25 cellular contexts compared by ENCODE assay signal in the genomic region with DNA sequence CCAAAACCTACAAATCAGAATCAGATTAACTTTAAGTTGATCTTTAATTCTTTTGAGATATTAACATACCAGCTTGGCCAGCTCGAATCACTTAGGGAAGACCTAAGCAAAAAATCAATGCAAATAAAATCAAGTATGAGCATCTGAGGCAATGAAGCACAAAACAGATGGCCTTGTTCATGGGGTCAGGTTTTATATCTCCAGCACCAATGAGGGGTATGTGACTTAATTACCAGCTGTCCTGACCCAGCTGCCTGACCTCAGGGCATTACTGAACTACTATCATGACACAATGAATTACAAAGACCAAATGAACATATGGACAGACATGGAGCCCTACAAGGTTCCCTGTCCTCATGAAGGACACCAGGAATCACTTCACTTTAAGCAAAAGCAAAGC.
A peak's percentile ranks its signal among the peaks of the same experiment; 100 is the strongest.
DNase-seq lines count a peak whose midpoint lies in the region; ATAC-seq, FAIRE-seq and TF ChIP-seq lines count a peak whose summit lies in the region.
"Had no signal": no experiment of that assay in that cellular context is flagged by ENCODE, and none has a peak within 500 bp of the region (broad histone marks: within the 10 kb centered on the region; RNA-seq: fewer than 3 reads in every experiment).

No MANE protein-coding gene starts in this region.

- no peak overlapping the region for H2BK5ac ChIP-seq in trophoblast cell (ENCODE audit: low read depth, low read length, poor library complexity)

- H3K18ac ChIP-seq in trophoblast cell (ENCODE audit: low read length): no peak overlapping the region

- H3K4me1 ChIP-seq in mammary epithelial cell (ENCODE audit: insufficient read depth, low read length) (peaks cover 1% of the 10 kb centered on the region), trophoblast cell (ENCODE audit: control insufficient read depth in 1 of 2, insufficient read depth in 2 of 2, low read length in 2 of 2) (peaks cover 0 to 4% of the 10 kb centered on the region in 2 experiments)

- H3K27me3 ChIP-seq in mammary epithelial cell (ENCODE audit: insufficient read depth, low read length): no peaks in the 10 kb centered on the region
- no peaks in the 10 kb centered on the region for H3K27me3 ChIP-seq in trophoblast cell (ENCODE audit: insufficient read depth, low read length)
- H3K27me3 ChIP-seq: sigmoid colon had no signal

- FAIRE-seq in GM18507 (lab: Jason Lieb, UNC): peak; percentile 12
- FAIRE-seq: H54 had no signal

- H3K4ac ChIP-seq in trophoblast cell (ENCODE audit: low read depth, low read length): no peak overlapping the region

- H3K36me3 ChIP-seq in mammary epithelial cell (ENCODE audit: insufficient read depth, low read length): peaks cover 3% of the 10 kb centered on the region
- H3K36me3 ChIP-seq in trophoblast cell (ENCODE audit: control insufficient read depth in 1 of 2, insufficient read depth in 2 of 2, low read length in 2 of 2): peaks cover 6 to 13% of the 10 kb centered on the region in 2 experiments
- H3K36me3 ChIP-seq: left ventricle myocardium inferior, sigmoid colon had no signal

- H3K79me1 ChIP-seq in trophoblast cell (ENCODE audit: low read length): no peaks in the 10 kb centered on the region

- no peaks in the 10 kb centered on the region for H4K20me1 ChIP-seq in mammary epithelial cell (ENCODE audit: insufficient read depth, low read length)

- H4K8ac ChIP-seq in trophoblast cell (ENCODE audit: low read depth, low read length): no peak overlapping the region

- BruUV-seq in mammary epithelial cell (replicated peaks; lab: Mats Ljungman, UMichigan): TSS peak; percentile 1

- TF ChIP-seq CTCF in mammary epithelial cell (conservative IDR thresholded peaks at IDR 0.05 in 1 of 2, IDR thresholded peaks at IDR 0.05 in 1 of 2; ENCODE audit: extremely low read depth in 1 of 2, insufficient read depth in 1 of 2, low read depth in 1 of 2, low read length in 2 of 2): no peak

- no peak overlapping the region for H2AFZ ChIP-seq in mammary epithelial cell (ENCODE audit: low read depth, low read length)
- H2AFZ ChIP-seq in trophoblast cell (ENCODE audit: insufficient read depth, low read length, poor library complexity): no peak overlapping the region

- ATAC-seq in GM21381 (IDR thresholded peaks at IDR 0.05; ENCODE audit: unreplicated experiment): no peak
- ATAC-seq: activated naive CD8-positive, alpha-beta T cell treated with anti-CD3 and anti-CD28 coated beads, Interleukin-2, amount 50 U/mL, for 24 hours had no signal

- no peak overlapping the region for H4K91ac ChIP-seq in trophoblast cell (ENCODE audit: low read depth, low read length)

- no peaks in the 10 kb centered on the region for H3K9me3 ChIP-seq in mammary epithelial cell (replicated peaks; ENCODE audit: insufficient read depth, low read length)
- no peaks in the 10 kb centered on the region for H3K9me3 ChIP-seq in trophoblast cell (ENCODE audit: insufficient read depth, low read depth, low read length)
- H3K9me3 ChIP-seq: left ventricle myocardium inferior, sigmoid colon had no signal

- 92% methylated on average over 1 of the region's 1 CpG for WGBS in mammary epithelial cell (ENCODE audit: low coverage, missing lambda C conversion rate)
- WGBS in trophoblast cell (ENCODE audit: extremely low coverage, insufficient coverage, insufficient read length): no CpG with 5 or more reads among the region's 1 CpG

- H3K79me2 ChIP-seq in mammary epithelial cell (ENCODE audit: insufficient read depth, low read length) (peaks cover 3% of the 10 kb centered on the region), trophoblast cell (ENCODE audit: control insufficient read depth, insufficient read depth, low read length, poor library complexity) (no peaks in the 10 kb centered on the region)

- H4K12ac ChIP-seq in trophoblast cell (ENCODE audit: low read depth, low read length): no peak overlapping the region

- no peak overlapping the region for H2BK120ac ChIP-seq in trophoblast cell (ENCODE audit: insufficient read depth, low read length, poor library complexity)

- DNase-seq in GM18507 (ENCODE audit: extremely low spot score, insufficient read length, low read depth) (no peak), NCI-H82 (lab: John Stamatoyannopoulos, UW) (peak; percentile 96), mammary epithelial cell (no peak), trophoblast cell (no peak), SHP77 treated with DMSO at 0.1 percent for 48 hours (lab: John Stamatoyannopoulos, UW) (no peak), AG20443 (ENCODE audit: low spot score) (no peak)
- DNase-seq: activated CD4-positive, alpha-beta memory T cell treated with anti-CD3 and anti-CD28 coated beads for 36 hours; activated CD4-positive, CD25-positive, alpha-beta regulatory T cell; activated gamma-delta T cell; activated naive CD8-positive, alpha-beta T cell treated with anti-CD3 and anti-CD28 coated beads, Interleukin-2, amount 50 U/mL, for 24 hours; CD4-positive, CD25-positive, alpha-beta regulatory T cell; DMS53; effector CD4-positive, alpha-beta T cell; erythroblast; foreskin fibroblast; GF-D8; immature natural killer cell; left ventricle myocardium inferior; NCI-H2029; NCI-H446; posterior cingulate gyrus; sigmoid colon; substantia nigra had no signal

- intact Hi-C loops in mammary epithelial cell (cut with micrococcal nuclease): no loop called here

- H3K9ac ChIP-seq in mammary epithelial cell (ENCODE audit: insufficient read depth, low read length): no peak overlapping the region
- H3K9ac ChIP-seq in trophoblast cell (ENCODE audit: low read length): no peak overlapping the region

- in situ Hi-C loops in mammary epithelial cell (cut with MboI; ENCODE audit: low sequenced_read_pairs in 2 of 2): no loop called here

- H3K4me2 ChIP-seq in mammary epithelial cell (ENCODE audit: insufficient read depth, low read depth, low read length) (no peak overlapping the region), trophoblast cell (ENCODE audit: low read length) (no peak overlapping the region)

- peak overlapping the region; percentile 81 for H3K23ac ChIP-seq in trophoblast cell (ENCODE audit: low read length)

- CTCF ChIA-PET in mammary epithelial cell (lab: Charles Lee; ENCODE audit: low non-redundant PET): no interaction called here

- H2BK12ac ChIP-seq in trophoblast cell (ENCODE audit: low read length): no peak overlapping the region

- H3K27ac ChIP-seq in mammary epithelial cell (ENCODE audit: insufficient read depth, low read depth, low read length) (no peak overlapping the region), trophoblast cell (ENCODE audit: low read depth, low read length) (no peak overlapping the region)
- H3K27ac ChIP-seq: left ventricle myocardium inferior had no signal

- H3K4me3 ChIP-seq in mammary epithelial cell (replicated peaks in 1 of 3; ENCODE audit: insufficient read depth in 1 of 3, low read depth in 2 of 3, low read length in 3 of 3) (no peak overlapping the region), trophoblast cell (ENCODE audit: low read depth, low read length) (no peak overlapping the region)
- H3K4me3 ChIP-seq: left ventricle myocardium inferior, sigmoid colon had no signal

- H3K14ac ChIP-seq in trophoblast cell (ENCODE audit: low read length): no peak overlapping the region

- H2AK5ac ChIP-seq in trophoblast cell (ENCODE audit: low read length): no peak overlapping the region

- dilution Hi-C loops in mammary epithelial cell (cut with HindIII; ENCODE audit: low sequenced_read_pairs): no loop called here
